Comparison of ENCODE assay signal across 15 cellular contexts in genomic region chr17:62723842-62724241, GRCh38.
DNase-seq lines count a peak whose midpoint lies in the region; ATAC-seq and TF ChIP-seq lines count a peak whose summit lies in the region.
"Had no signal": no experiment of that assay in that cellular context is flagged by ENCODE, and none has a peak within 500 bp of the region (broad histone marks: within the 10 kb centered on the region; RNA-seq: fewer than 3 reads in every experiment).

No MANE protein-coding gene starts in this region.

- H3K27ac Mint-ChIP-seq in GM23338 = no peak overlapping the region

- H3K27me3 Mint-ChIP-seq in GM23338 (ENCODE audit: insufficient read depth, low read depth, poor library complexity) = peaks cover 4% of the 10 kb centered on the region

- no peak overlapping the region; the same call in 2 of the 3 replicates for H3K4me3 Mint-ChIP-seq in GM23338

- no peak for TF ChIP-seq CTCF in GM23338 (conservative IDR thresholded peaks at IDR 0.05; ENCODE audit: low read depth in 2 of 2)
- TF ChIP-seq CTCF in tibial nerve (IDR thresholded peaks at IDR 0.05) = no peak

- TF ChIP-seq POLR2A in tibial nerve (IDR thresholded peaks at IDR 0.05) = no peak

- peaks cover 9% of the 10 kb centered on the region for H3K9me3 Mint-ChIP-seq in GM23338

- H3K9me2 ChIP-seq in GM23338 (ENCODE audit: insufficient read depth) = no peaks in the 10 kb centered on the region

- H3K27me3 ChIP-seq in BLaER1 (no peaks in the 10 kb centered on the region), GM23338 (ENCODE audit: insufficient read depth) (no peaks in the 10 kb centered on the region), tibial nerve (no peaks in the 10 kb centered on the region)
- H3K27me3 ChIP-seq: right atrium auricular region had no signal

- H4K20me1 ChIP-seq in BLaER1 (no peaks in the 10 kb centered on the region), GM23338 (replicated peaks; ENCODE audit: insufficient read depth) (no peaks in the 10 kb centered on the region)

- H2AFZ ChIP-seq in GM23338 = peak overlapping the region; percentile 69; the same call in 1 of the 2 replicates

- H3K4me1 ChIP-seq in BLaER1 (peaks cover 66% of the 10 kb centered on the region), GM23338 (ENCODE audit: insufficient read depth) (peaks cover 7% of the 10 kb centered on the region), tibial nerve (no peaks in the 10 kb centered on the region)
- H3K4me1 ChIP-seq: right atrium auricular region had no signal

- no peaks in the 10 kb centered on the region for H3K36me3 ChIP-seq in BLaER1
- no peaks in the 10 kb centered on the region for H3K36me3 ChIP-seq in GM23338 (ENCODE audit: insufficient read depth)
- H3K36me3 ChIP-seq in tibial nerve = no peaks in the 10 kb centered on the region
- H3K36me3 ChIP-seq: right atrium auricular region had no signal

- ATAC-seq in GM23338 (peak; percentile 64), HG02840 (IDR thresholded peaks at IDR 0.05; ENCODE audit: low FRiP score, unreplicated experiment) (no peak)

- H3K4me3 ChIP-seq in BLaER1 (no peak overlapping the region), GM23338 (no peak overlapping the region), tibial nerve (no peak overlapping the region)
- H3K4me3 ChIP-seq: mucosa of descending colon, right atrium auricular region had no signal

- 67 to 73% methylated on average over 7 of the region's 7 CpGs for WGBS in tibial nerve, 2 donors

- DNase-seq in GM23338 (ENCODE audit: low spot score) (no peak), NCI-H82 treated with DMSO at 0.1 percent for 48 hours (lab: John Stamatoyannopoulos, UW; ENCODE audit: unreplicated experiment) (peak; percentile 34), inferior parietal cortex (ENCODE audit: extremely low spot score) (peak; percentile 11), NCI-H128 (lab: John Stamatoyannopoulos, UW; ENCODE audit: unreplicated experiment) (no peak), tibial nerve (ENCODE audit: low spot score in 2 of 2) (no peak)
- DNase-seq in activated T-cell treated with anti-CD3 and anti-CD28 coated beads, Interleukin-2, amount 50 U/mL, for 1 hour = no peak
- DNase-seq: activated CD4-positive, alpha-beta T cell treated with anti-CD3 and anti-CD28 coated beads for 1 hour; activated T-cell treated with anti-CD3 and anti-CD28 coated beads, Interleukin-2, amount 50 U/mL, for 48 hours; GDM1; Karpas-422; mucosa of descending colon; NCI-H446 had no signal

- H3K9me3 ChIP-seq in BLaER1 (peaks cover 14% of the 10 kb centered on the region), tibial nerve (no peaks in the 10 kb centered on the region)
- H3K9me3 ChIP-seq: mucosa of descending colon, right atrium auricular region had no signal

- H3K79me2 ChIP-seq in GM23338 (replicated peaks; ENCODE audit: insufficient read depth) = no peaks in the 10 kb centered on the region

- TF ChIP-seq EP300 in tibial nerve (IDR thresholded peaks at IDR 0.05) = no peak

- H3K4me1 Mint-ChIP-seq in GM23338 = peaks cover 26% of the 10 kb centered on the region

- H3K27ac ChIP-seq in BLaER1 = no peak overlapping the region
- H3K27ac ChIP-seq in GM23338 (ENCODE audit: low read depth) = no peak overlapping the region
- no peak overlapping the region for H3K27ac ChIP-seq in tibial nerve
- H3K27ac ChIP-seq: right atrium auricular region had no signal

- no peaks in the 10 kb centered on the region for H3F3A ChIP-seq in GM23338 (replicated peaks; ENCODE audit: low read depth)

- H3K4me2 ChIP-seq in BLaER1 (peak overlapping the region; percentile 73), GM23338 (no peak overlapping the region)

- no peak overlapping the region; the same call in 1 of the 2 replicates for H3K9ac ChIP-seq in BLaER1

- H3K36me3 Mint-ChIP-seq in GM23338 (ENCODE audit: low read depth) = no peaks in the 10 kb centered on the region; the same call in 2 of the 3 replicates

TF ChIP-seq in GM23338, 12 proteins besides CTCF, POLR2A, EP300 and RAD21 (continues in another document):
- TF ChIP-seq ZNF114 (CRISPR knock-in tag; IDR thresholded peaks at IDR 0.05) = no peak
- no peak for TF ChIP-seq EZH2 (IDR thresholded peaks at IDR 0.05; ENCODE audit: low read depth, unreplicated experiment)
- no peak for TF ChIP-seq ZNF331 (CRISPR knock-in tag; IDR thresholded peaks at IDR 0.05; ENCODE audit: low read depth)
- TF ChIP-seq STAT1 (IDR thresholded peaks at IDR 0.05; ENCODE audit: unreplicated experiment) = no peak
- no peak for TF ChIP-seq JUNB (IDR thresholded peaks at IDR 0.05; ENCODE audit: unreplicated experiment)
- no peak for TF ChIP-seq NANOG (IDR thresholded peaks at IDR 0.05; ENCODE audit: borderline replicate concordance)
- no peak for TF ChIP-seq ZNF462 (CRISPR knock-in tag; IDR thresholded peaks at IDR 0.05)
- no peak for TF ChIP-seq EZH2phosphoT487 (IDR thresholded peaks at IDR 0.05; ENCODE audit: unreplicated experiment)
- TF ChIP-seq CREB1 (CRISPR knock-in tag; IDR thresholded peaks at IDR 0.05; ENCODE audit: low read depth) = no peak
- TF ChIP-seq ETS1 (IDR thresholded peaks at IDR 0.05) = no peak

Comparison
In these comparisons a context has a peak if more than half of its experiments do, and no peak if none do; other contexts are left out.
1. DNase-seq: peak in NCI-H82 treated with DMSO at 0.1 percent for 48 hours (single experiment) and inferior parietal cortex (single experiment); none in GM23338 (single experiment), NCI-H128 (single experiment), tibial nerve (0 of 2) and activated T-cell treated with anti-CD3 and anti-CD28 coated beads, Interleukin-2, amount 50 U/mL, for 1 hour (single experiment).